Comparison of ENCODE assay signal across 20 cellular contexts in genomic region chr3:110332591-110332990, GRCh38.
DNase-seq lines count a peak whose midpoint lies in the region; TF ChIP-seq lines count a peak whose summit lies in the region.
"Had no signal": no experiment of that assay in that cellular context is flagged by ENCODE, and none has a peak within 500 bp of the region (broad histone marks: within the 10 kb centered on the region; RNA-seq: fewer than 3 reads in every experiment).

No MANE protein-coding gene starts in this region.

- H4K91ac ChIP-seq in mesenchymal stem cell (ENCODE audit: low read length) = peak overlapping the region; percentile 5

- no peak overlapping the region for H4K8ac ChIP-seq in mesenchymal stem cell (ENCODE audit: low read length)

- no peak overlapping the region for H2AK5ac ChIP-seq in mesenchymal stem cell (ENCODE audit: low read length, severe bottlenecking)

- no peaks in the 10 kb centered on the region for H3K4me1 Mint-ChIP-seq in endodermal cell
- no peaks in the 10 kb centered on the region for H3K4me1 Mint-ChIP-seq in activated CD4-positive, alpha-beta memory T cell treated with anti-CD3 and anti-CD28 coated beads for 36 hours (ENCODE audit: low read depth)
- H3K4me1 Mint-ChIP-seq in T-helper 2 cell treated with Interferon-gamma antibody and Interleukin-4, amounts not matched to agents 5 μg/mL and 100 μg/mL, for 36 hours (ENCODE audit: low read depth) = no peaks in the 10 kb centered on the region
- H3K4me1 Mint-ChIP-seq: CD14-positive monocyte; CD8-positive, alpha-beta memory T cell; GM23338 had no signal

- H3K4me3 ChIP-seq in A673 (ENCODE audit: low read depth, low read length, poor library complexity, severe bottlenecking) (no peak overlapping the region), endodermal cell (ENCODE audit: low read length) (no peak overlapping the region), mesenchymal stem cell (ENCODE audit: insufficient read depth in 1 of 2, low read depth in 1 of 2, low read length in 2 of 2) (no peak overlapping the region)
- H3K4me3 ChIP-seq: BLaER1 treated with 17β-estradiol and CSF1 and Interleukin-3, amounts not matched to agents 10 nM and 100 nM; GM23338 had no signal

- DNase-seq in A673 (ENCODE audit: low spot score) (peak; percentile 23), NCI-H1048 (lab: John Stamatoyannopoulos, UW) (peak; percentile 21), endodermal cell (peak; percentile 55), mesenchymal stem cell (no peak), NCI-H2029 treated with DMSO at 0.1 percent for 48 hours (lab: John Stamatoyannopoulos, UW) (no peak), pons (ENCODE audit: low spot score) (no peak)
- DNase-seq in activated CD4-positive, alpha-beta memory T cell treated with anti-CD3 and anti-CD28 coated beads for 36 hours = no peak
- DNase-seq in T-helper 2 cell treated with Interferon-gamma antibody and Interleukin-4, amounts not matched to agents 5 μg/mL and 100 μg/mL, for 36 hours (ENCODE audit: low spot score) = no peak
- DNase-seq: ACHN; AML-193; CD4-positive, alpha-beta T cell; CD8-positive, alpha-beta memory T cell; DMS53; DMS79 treated with DMSO at 0.1 percent for 48 hours; H9 had no signal

- no peak overlapping the region for H3K4me2 ChIP-seq in mesenchymal stem cell (ENCODE audit: low read length, poor library complexity, severe bottlenecking)
- H3K4me2 ChIP-seq: BLaER1 treated with 17β-estradiol and CSF1 and Interleukin-3, amounts not matched to agents 10 nM and 100 nM; GM23338 had no signal

- no peaks in the 10 kb centered on the region for H3K36me3 Mint-ChIP-seq in endodermal cell (ENCODE audit: low read depth)
- no peaks in the 10 kb centered on the region for H3K36me3 Mint-ChIP-seq in activated CD4-positive, alpha-beta memory T cell treated with anti-CD3 and anti-CD28 coated beads for 36 hours
- no peaks in the 10 kb centered on the region for H3K36me3 Mint-ChIP-seq in T-helper 2 cell treated with Interferon-gamma antibody and Interleukin-4, amounts not matched to agents 5 μg/mL and 100 μg/mL, for 36 hours (ENCODE audit: low read depth)
- H3K36me3 Mint-ChIP-seq: CD14-positive monocyte had no signal

- H3K9me3 ChIP-seq in A673 (ENCODE audit: low read depth, low read length, poor library complexity, severe bottlenecking) (peaks cover 11% of the 10 kb centered on the region), endodermal cell (ENCODE audit: control insufficient read depth, low read length) (peaks cover 38% of the 10 kb centered on the region), mesenchymal stem cell (ENCODE audit: control insufficient read depth, low read length) (peaks cover 5% of the 10 kb centered on the region)
- H3K9me3 ChIP-seq: BE2C had no signal

- no peak for TF ChIP-seq CTCF in A673 (conservative IDR thresholded peaks at IDR 0.05; ENCODE audit: low read depth, low read length)
- peak; percentile 0 for TF ChIP-seq CTCF in endodermal cell (conservative IDR thresholded peaks at IDR 0.05)

- H2BK5ac ChIP-seq in mesenchymal stem cell (ENCODE audit: low read depth, low read length, poor library complexity, severe bottlenecking) = no peak overlapping the region

- H3K9ac ChIP-seq in endodermal cell (ENCODE audit: extremely low read depth, low read length, poor library complexity, severe bottlenecking) (no peak overlapping the region), mesenchymal stem cell (ENCODE audit: low read length) (no peak overlapping the region)
- H3K9ac ChIP-seq: BLaER1 treated with 17β-estradiol and CSF1 and Interleukin-3, amounts not matched to agents 10 nM and 100 nM had no signal

- no TSS peak for BruUV-seq in A673 (replicated peaks; lab: Mats Ljungman, UMichigan)

- H2AFZ ChIP-seq in mesenchymal stem cell (ENCODE audit: low read depth, low read length) = no peak overlapping the region

- POLR2A ChIA-PET in A673 (lab: Charles Lee; ENCODE audit: low non-redundant PET) = no interaction called here
- POLR2A ChIA-PET in activated CD4-positive, alpha-beta memory T cell treated with anti-CD3 and anti-CD28 coated beads for 36 hours (lab: Charles Lee) = no interaction called here

- H3K4me1 ChIP-seq in A673 (ENCODE audit: insufficient read depth, low read length, poor library complexity, severe bottlenecking) (no peaks in the 10 kb centered on the region), endodermal cell (ENCODE audit: control insufficient read depth, insufficient read depth, low read length) (no peaks in the 10 kb centered on the region), mesenchymal stem cell (ENCODE audit: control insufficient read depth, insufficient read depth, low read depth, low read length) (no peaks in the 10 kb centered on the region)
- H3K4me1 ChIP-seq: BE2C had no signal

- no peak overlapping the region for H3K14ac ChIP-seq in mesenchymal stem cell (ENCODE audit: low read length in 2 of 2)

- no peak overlapping the region for H2BK120ac ChIP-seq in mesenchymal stem cell (ENCODE audit: low read depth, low read length)

- H3K79me1 ChIP-seq in mesenchymal stem cell (replicated peaks; ENCODE audit: low read length, poor library complexity, severe bottlenecking) = no peaks in the 10 kb centered on the region

- no peak overlapping the region for H2BK15ac ChIP-seq in mesenchymal stem cell (ENCODE audit: low read depth, poor library complexity, severe bottlenecking)

- intact Hi-C loops in A673 (cut with micrococcal nuclease; ENCODE audit: unreplicated experiment) = no loop called here
- intact Hi-C loops in activated CD4-positive, alpha-beta memory T cell treated with anti-CD3 and anti-CD28 coated beads for 36 hours (cut with micrococcal nuclease) = no loop called here

- no peak overlapping the region for H2BK12ac ChIP-seq in mesenchymal stem cell (ENCODE audit: low read length in 2 of 2)

- 71 to 86% methylated on average over 1 to 3 of the region's 3 CpGs for WGBS in endodermal cell (ENCODE audit: insufficient coverage in 1 of 2, insufficient read length in 1 of 2), 2 experiments
- 88% methylated on average over 3 of the region's 3 CpGs for WGBS in mesenchymal stem cell

- H3K4ac ChIP-seq in mesenchymal stem cell (ENCODE audit: low read depth in 1 of 2, low read length in 2 of 2) = no peak overlapping the region

- H3K27me3 Mint-ChIP-seq in endodermal cell (ENCODE audit: insufficient read depth) = peaks cover 2% of the 10 kb centered on the region
- peaks cover 11% of the 10 kb centered on the region for H3K27me3 Mint-ChIP-seq in activated CD4-positive, alpha-beta memory T cell treated with anti-CD3 and anti-CD28 coated beads for 36 hours
- H3K27me3 Mint-ChIP-seq in T-helper 2 cell treated with Interferon-gamma antibody and Interleukin-4, amounts not matched to agents 5 μg/mL and 100 μg/mL, for 36 hours (ENCODE audit: low read depth) = no peaks in the 10 kb centered on the region

- no peak overlapping the region for H3K27ac Mint-ChIP-seq in endodermal cell
- no peak overlapping the region for H3K27ac Mint-ChIP-seq in activated CD4-positive, alpha-beta memory T cell treated with anti-CD3 and anti-CD28 coated beads for 36 hours
- no peak overlapping the region for H3K27ac Mint-ChIP-seq in T-helper 2 cell treated with Interferon-gamma antibody and Interleukin-4, amounts not matched to agents 5 μg/mL and 100 μg/mL, for 36 hours
- H3K27ac Mint-ChIP-seq: CD14-positive monocyte; CD4-positive, alpha-beta T cell; CD8-positive, alpha-beta memory T cell; GM23338; H9 had no signal

- H3K36me3 ChIP-seq in A673 (ENCODE audit: insufficient read depth, low read length, poor library complexity, severe bottlenecking) = no peaks in the 10 kb centered on the region
- H3K36me3 ChIP-seq in endodermal cell (ENCODE audit: control insufficient read depth, insufficient read depth, low read length) = no peaks in the 10 kb centered on the region
- H3K36me3 ChIP-seq in mesenchymal stem cell (ENCODE audit: control insufficient read depth in 1 of 2, insufficient read depth in 2 of 2, low read depth in 1 of 2, low read length in 2 of 2) = no peaks in the 10 kb centered on the region
- H3K36me3 ChIP-seq: BE2C; BLaER1 treated with 17β-estradiol and CSF1 and Interleukin-3, amounts not matched to agents 10 nM and 100 nM had no signal

- H3K23ac ChIP-seq in mesenchymal stem cell (ENCODE audit: low read length in 2 of 2) = no peak overlapping the region

- H3K27me3 ChIP-seq in A673 (replicated peaks; ENCODE audit: insufficient read depth, low read depth, low read length, poor library complexity) (no peaks in the 10 kb centered on the region), endodermal cell (ENCODE audit: control insufficient read depth, insufficient read depth, low read length, poor library complexity, severe bottlenecking) (no peaks in the 10 kb centered on the region), mesenchymal stem cell (ENCODE audit: control insufficient read depth in 1 of 2, insufficient read depth in 1 of 2, low read length in 2 of 2) (no peaks in the 10 kb centered on the region)
- H3K27me3 ChIP-seq: BE2C; BLaER1 treated with 17β-estradiol and CSF1 and Interleukin-3, amounts not matched to agents 10 nM and 100 nM had no signal

- no peak overlapping the region for H3K4me3 Mint-ChIP-seq in endodermal cell
- H3K4me3 Mint-ChIP-seq in activated CD4-positive, alpha-beta memory T cell treated with anti-CD3 and anti-CD28 coated beads for 36 hours = no peak overlapping the region
- H3K4me3 Mint-ChIP-seq in T-helper 2 cell treated with Interferon-gamma antibody and Interleukin-4, amounts not matched to agents 5 μg/mL and 100 μg/mL, for 36 hours = no peak overlapping the region
- H3K4me3 Mint-ChIP-seq: CD14-positive monocyte; CD4-positive, alpha-beta T cell; CD8-positive, alpha-beta memory T cell; GM23338; H9 had no signal

- H3K18ac ChIP-seq in mesenchymal stem cell (ENCODE audit: low read depth in 1 of 2, low read length in 2 of 2) = no peak overlapping the region

- CTCF ChIA-PET in A673 (lab: Charles Lee) = interaction anchor here (0.6 kb wide), 1 partner anchor 710 kb away, joined by 7 read pairs; no protein-coding TSS in a partner anchor
- CTCF ChIA-PET in activated CD4-positive, alpha-beta memory T cell treated with anti-CD3 and anti-CD28 coated beads for 36 hours (lab: Charles Lee) = no interaction called here

- no peak overlapping the region for H3K27ac ChIP-seq in A673 (ENCODE audit: low read depth, low read length, poor library complexity, severe bottlenecking)
- H3K27ac ChIP-seq in endodermal cell (ENCODE audit: low read depth, low read length) = no peak overlapping the region
- no peak overlapping the region for H3K27ac ChIP-seq in mesenchymal stem cell (ENCODE audit: low read length, poor library complexity, severe bottlenecking)
- H3K27ac ChIP-seq: 22Rv1; BLaER1 treated with 17β-estradiol and CSF1 and Interleukin-3, amounts not matched to agents 10 nM and 100 nM had no signal

- H3K9me3 Mint-ChIP-seq in endodermal cell = peaks cover 67% of the 10 kb centered on the region
- H3K9me3 Mint-ChIP-seq in activated CD4-positive, alpha-beta memory T cell treated with anti-CD3 and anti-CD28 coated beads for 36 hours = peaks cover 4% of the 10 kb centered on the region
- peaks cover 7% of the 10 kb centered on the region for H3K9me3 Mint-ChIP-seq in T-helper 2 cell treated with Interferon-gamma antibody and Interleukin-4, amounts not matched to agents 5 μg/mL and 100 μg/mL, for 36 hours

Comparison
In these comparisons a context has a peak if more than half of its experiments do, and no peak if none do; other contexts are left out.
1. DNase-seq: peak in A673 (single experiment), NCI-H1048 (single experiment) and endodermal cell (single experiment); none in mesenchymal stem cell (single experiment), activated CD4-positive, alpha-beta memory T cell treated with anti-CD3 and anti-CD28 coated beads for 36 hours (single experiment), T-helper 2 cell treated with Interferon-gamma antibody and Interleukin-4, amounts not matched to agents 5 μg/mL and 100 μg/mL, for 36 hours (single experiment), NCI-H2029 treated with DMSO at 0.1 percent for 48 hours (single experiment) and pons (single experiment).